Comparison of ENCODE assay signal across 30 cellular contexts in genomic region chr1:84581648-84582047, GRCh38.
"Had no signal": no experiment of that assay in that cellular context is flagged by ENCODE, and none has a peak within 500 bp of the region (broad histone marks: within the 10 kb centered on the region; RNA-seq: fewer than 3 reads in every experiment).

No MANE protein-coding gene starts in this region.

- H3K79me2 ChIP-seq: hepatocyte had no signal

- H3K36me3 Mint-ChIP-seq: stimulated activated effector memory CD8-positive, alpha-beta T cell treated with anti-CD3 and anti-CD28 coated beads, Interleukin-12 subunit alpha, Interleukin-12 subunit beta, amount 100 ng/mL, for 72 hours had no signal

- H3K27ac Mint-ChIP-seq: memory B cell; naive thymus-derived CD4-positive, alpha-beta T cell; stimulated activated effector memory CD8-positive, alpha-beta T cell treated with anti-CD3 and anti-CD28 coated beads, Interleukin-12 subunit alpha, Interleukin-12 subunit beta, amount 100 ng/mL, for 72 hours had no signal

- H3K4me3 Mint-ChIP-seq: memory B cell; naive thymus-derived CD4-positive, alpha-beta T cell; stimulated activated effector memory CD8-positive, alpha-beta T cell treated with anti-CD3 and anti-CD28 coated beads, Interleukin-12 subunit alpha, Interleukin-12 subunit beta, amount 100 ng/mL, for 72 hours had no signal

- H3K9me3 ChIP-seq: esophagus muscularis mucosa, gastroesophageal sphincter, heart left ventricle, ovary, psoas muscle, sigmoid colon, testis, tibial artery, upper lobe of right lung, uterus had no signal

- ATAC-seq: foreskin keratinocyte; gastroesophageal sphincter; heart left ventricle; left lobe of liver; naive thymus-derived CD4-positive, alpha-beta T cell; psoas muscle; right cardiac atrium; stimulated activated effector memory CD8-positive, alpha-beta T cell treated with anti-CD3 and anti-CD28 coated beads, Interleukin-12 subunit alpha, Interleukin-12 subunit beta, amount 100 ng/mL, for 72 hours; stimulated activated naive CD8-positive, alpha-beta T cell treated with anti-CD3 and anti-CD28 coated beads, Interleukin-15, Interleukin-2, amounts not matched to agents 100 U/mL and 50 U/mL, for 24 hours; upper lobe of right lung had no signal

- H3K9me3 Mint-ChIP-seq: stimulated activated effector memory CD8-positive, alpha-beta T cell treated with anti-CD3 and anti-CD28 coated beads, Interleukin-12 subunit alpha, Interleukin-12 subunit beta, amount 100 ng/mL, for 72 hours had no signal

- H2AFZ ChIP-seq: hepatocyte had no signal

- H3K36me3 ChIP-seq: esophagus muscularis mucosa, gastroesophageal sphincter, heart left ventricle, ovary, sigmoid colon, tibial artery, upper lobe of right lung, uterus had no signal

- H3K27ac ChIP-seq: coronary artery, esophagus muscularis mucosa, foreskin keratinocyte, gastroesophageal sphincter, hepatocyte, ovary, psoas muscle, sigmoid colon, testis, tibial artery, upper lobe of right lung, uterus had no signal

- H3K4me3 ChIP-seq: coronary artery, esophagus muscularis mucosa, gastroesophageal sphincter, heart left ventricle, hepatocyte, lung, ovary, psoas muscle, sigmoid colon, testis, tibial artery, upper lobe of right lung, uterus had no signal

- H3K27me3 ChIP-seq: esophagus muscularis mucosa, foreskin keratinocyte, gastroesophageal sphincter, heart left ventricle, hepatocyte, ovary, sigmoid colon, testis, tibial artery, upper lobe of right lung, uterus had no signal

- H3K27me3 Mint-ChIP-seq: memory B cell had no signal

- H3K4me1 ChIP-seq: gastroesophageal sphincter, psoas muscle, sigmoid colon, tibial artery, upper lobe of right lung, uterus had no signal

- DNase-seq: dermis blood vessel endothelial cell; effector memory CD4-positive, alpha-beta T cell; foreskin keratinocyte; heart left ventricle; kidney; midbrain; naive thymus-derived CD4-positive, alpha-beta T cell; occipital lobe; ovary; posterior cingulate gyrus; psoas muscle; right cardiac atrium; sigmoid colon; stimulated activated CD4-positive, alpha-beta T cell treated with anti-CD3 and anti-CD28 coated beads, Interleukin-2, amount 100 ng/mL, for 24 hours; stimulated activated CD4-positive, alpha-beta T cell treated with anti-CD3 and anti-CD28 coated beads, Interleukin-4, amount 100 ng/mL, for 24 hours; stimulated activated naive CD8-positive, alpha-beta T cell treated with anti-CD3 and anti-CD28 coated beads, Interleukin-15, Interleukin-2, amounts not matched to agents 100 U/mL and 50 U/mL, for 24 hours; substantia nigra; testis; tibial artery; upper lobe of right lung; uterus had no signal

- FAIRE-seq: endothelial cell of umbilical vein, kidney had no signal

- H3K4me2 ChIP-seq: hepatocyte had no signal

- H3K4me1 Mint-ChIP-seq: stimulated activated effector memory CD8-positive, alpha-beta T cell treated with anti-CD3 and anti-CD28 coated beads, Interleukin-12 subunit alpha, Interleukin-12 subunit beta, amount 100 ng/mL, for 72 hours had no signal
